ENCODE assay signal across 8 cellular contexts in the genomic region with DNA sequence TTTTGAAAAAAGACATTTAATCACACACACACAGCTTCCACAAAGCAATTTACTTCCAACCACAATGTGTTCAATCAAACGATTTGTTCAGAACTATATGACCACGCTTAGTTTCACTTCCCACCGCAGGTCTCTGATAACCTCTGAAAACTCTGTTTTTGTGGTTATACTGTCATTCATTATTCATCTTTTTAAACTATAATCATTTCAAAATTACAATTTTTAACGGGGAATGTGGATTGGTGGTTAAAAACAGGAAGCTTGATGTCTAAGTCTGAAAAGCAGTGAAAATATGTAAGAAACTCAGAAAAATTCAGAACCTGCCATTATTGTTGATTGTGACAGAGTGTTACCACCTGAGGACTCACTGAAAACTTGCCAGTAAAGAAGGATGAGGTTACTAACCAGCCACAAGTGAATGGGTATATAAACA. TPM values are rescaled to one million over a fixed set of nuclear protein-coding genes. Genes with fewer than 3 reads are reported as not detected.
DNase-seq lines count a peak whose midpoint lies in the region; ATAC-seq and TF ChIP-seq lines count a peak whose summit lies in the region.

No MANE protein-coding gene starts in this region.

- peak overlapping the region; percentile 61 for H3K4me3 Mint-ChIP-seq in natural killer cell

- peaks cover 24 to 32% of the 10 kb centered on the region in 2 donors for H3K27me3 Mint-ChIP-seq in natural killer cell (ENCODE audit: low read depth in 2 of 2)

- H3K4me1 Mint-ChIP-seq in natural killer cell, result peaks cover 22 to 24% of the 10 kb centered on the region in 2 donors

- no peak for TF ChIP-seq CTCF in natural killer cell (IDR thresholded peaks at IDR 0.05)

- H3K9me3 Mint-ChIP-seq in natural killer cell, result no peaks in the 10 kb centered on the region

- intact Hi-C loops in natural killer cell (cut with micrococcal nuclease), result no loop called here

- ATAC-seq in GM18520 (IDR thresholded peaks at IDR 0.05; ENCODE audit: unreplicated experiment), result peak; percentile 81
- peak; percentile 71 for ATAC-seq in HG03060 (IDR thresholded peaks at IDR 0.05; ENCODE audit: low read depth, unreplicated experiment)
- peak; percentile 42 to 72 (median 52) for ATAC-seq in natural killer cell
- ATAC-seq in GM19324 (IDR thresholded peaks at IDR 0.05; ENCODE audit: low FRiP score, unreplicated experiment), result no peak

- no peaks in the 10 kb centered on the region for H3K36me3 Mint-ChIP-seq in natural killer cell

- DNase-seq in T-helper 2 cell, result peak in 3 of 5 experiments; percentile 41 to 95 (median 46)
- no peak for DNase-seq in natural killer cell
- DNase-seq in OCI-M2 (lab: John Stamatoyannopoulos, UW; ENCODE audit: unreplicated experiment), result no peak
- no peak for DNase-seq in H4 (ENCODE audit: low spot score)
- DNase-seq in HuH-7.5 (ENCODE audit: low spot score), result no peak

- H3K27ac Mint-ChIP-seq in natural killer cell, result peak overlapping the region in 1 of 2 donors; percentile 60

RNA-seq across cellular contexts. Expression of gene TMEM174, which starts 12.7 kb away (rescaled TPM):
- total RNA-seq in natural killer cell, result not detected
- total RNA-seq in H4 (2014; rRNA removed; shearing (Covaris generic)), result not detected in 2 replicates

RNA-seq across cellular contexts. Expression of gene TMEM171, which starts 39.9 kb away (rescaled TPM):
- total RNA-seq in natural killer cell, result 1 to 10 TPM in 1 of 3 donors, under 1 TPM in 2; 0.42 to 2.1 (median 0.88) TPM
- 10.4 and 10.7 TPM in 2 replicates for total RNA-seq in H4 (2014; rRNA removed; shearing (Covaris generic))

Comparison
In these comparisons a context has a peak if more than half of its experiments do, and no peak if none do; other contexts are left out.
1. DNase-seq: peak in T-helper 2 cell (3 of 5); none in natural killer cell (single experiment), OCI-M2 (single experiment), H4 (single experiment) and HuH-7.5 (single experiment).